Comparison of ENCODE assay signal across 8 cellular contexts in genomic region chr14:49972199-49972671, GRCh38.
DNase-seq lines count a peak whose midpoint lies in the region; ATAC-seq and TF ChIP-seq lines count a peak whose summit lies in the region.

No MANE protein-coding gene starts in this region.

- WGBS in upper lobe of left lung, 2 donors, result 2 to 8% methylated on average over 5 of the region's 5 CpGs

- H3K36me3 ChIP-seq in upper lobe of left lung, result no peaks in the 10 kb centered on the region

- peak overlapping the region; percentile 69 to 82 (median 77) for H3K27ac ChIP-seq in upper lobe of left lung

- no peak for TF ChIP-seq POLR2A in upper lobe of left lung (IDR thresholded peaks at IDR 0.05)

- peaks cover 73% of the 10 kb centered on the region for H3K4me1 Mint-ChIP-seq in activated naive CD8-positive, alpha-beta T cell treated with anti-CD3 and anti-CD28 coated beads, Interleukin-2, amount 50 U/mL, for 24 hours

- no peaks in the 10 kb centered on the region for H3K9me3 ChIP-seq in upper lobe of left lung

- peak; percentile 88 for DNase-seq in EL
- peak; percentile 17 for DNase-seq in NCI-H1694 (lab: John Stamatoyannopoulos, UW)
- DNase-seq in activated naive CD8-positive, alpha-beta T cell treated with anti-CD3 and anti-CD28 coated beads, Interleukin-2, amount 50 U/mL, for 24 hours, result no peak
- DNase-seq in left lobe of liver (ENCODE audit: low spot score), result no peak
- no peak for DNase-seq in upper lobe of left lung
- no peak for DNase-seq in activated CD4-positive, alpha-beta T cell treated with anti-CD3 and anti-CD28 coated beads, Interleukin-2, amount 50 U/mL, for 48 hours
- DNase-seq in NCI-H2227 treated with DMSO at 0.1 percent for 48 hours (lab: John Stamatoyannopoulos, UW), result no peak

- no peaks in the 10 kb centered on the region for H3K36me3 Mint-ChIP-seq in activated naive CD8-positive, alpha-beta T cell treated with anti-CD3 and anti-CD28 coated beads, Interleukin-2, amount 50 U/mL, for 24 hours (ENCODE audit: low read depth)

- ATAC-seq in activated naive CD8-positive, alpha-beta T cell treated with anti-CD3 and anti-CD28 coated beads, Interleukin-2, amount 50 U/mL, for 24 hours, result no peak
- ATAC-seq in left lobe of liver, result peak; percentile 21
- ATAC-seq in upper lobe of left lung (ENCODE audit: low FRiP score in 2 of 2), result peak in 1 of 2 donors; percentile 38
- ATAC-seq in GM19395 (IDR thresholded peaks at IDR 0.05; ENCODE audit: unreplicated experiment), result no peak

- no peaks in the 10 kb centered on the region for H3K27me3 Mint-ChIP-seq in activated naive CD8-positive, alpha-beta T cell treated with anti-CD3 and anti-CD28 coated beads, Interleukin-2, amount 50 U/mL, for 24 hours

- peak overlapping the region; percentile 93 for H3K27ac Mint-ChIP-seq in activated naive CD8-positive, alpha-beta T cell treated with anti-CD3 and anti-CD28 coated beads, Interleukin-2, amount 50 U/mL, for 24 hours

- no peak for TF ChIP-seq EP300 in upper lobe of left lung (IDR thresholded peaks at IDR 0.05)

- H3K4me3 Mint-ChIP-seq in activated naive CD8-positive, alpha-beta T cell treated with anti-CD3 and anti-CD28 coated beads, Interleukin-2, amount 50 U/mL, for 24 hours, result peak overlapping the region; percentile 82

- H3K4me1 ChIP-seq in upper lobe of left lung, result peaks cover 35 to 46% (median 39%) of the 10 kb centered on the region in 4 donors

- H3K9me3 Mint-ChIP-seq in activated naive CD8-positive, alpha-beta T cell treated with anti-CD3 and anti-CD28 coated beads, Interleukin-2, amount 50 U/mL, for 24 hours, result no peaks in the 10 kb centered on the region

- no peak for TF ChIP-seq CTCF in upper lobe of left lung (IDR thresholded peaks at IDR 0.05)

- peak overlapping the region in 1 of 4 donors; percentile 11 for H3K4me3 ChIP-seq in upper lobe of left lung

- H3K27me3 ChIP-seq in upper lobe of left lung, result no peaks in the 10 kb centered on the region

Comparison
In these comparisons a context has a peak if more than half of its experiments do, and no peak if none do; other contexts are left out.
1. DNase-seq: peak in EL (single experiment) and NCI-H1694 (single experiment); none in activated naive CD8-positive, alpha-beta T cell treated with anti-CD3 and anti-CD28 coated beads, Interleukin-2, amount 50 U/mL, for 24 hours (single experiment), left lobe of liver (single experiment), upper lobe of left lung (0 of 2), activated CD4-positive, alpha-beta T cell treated with anti-CD3 and anti-CD28 coated beads, Interleukin-2, amount 50 U/mL, for 48 hours (0 of 2) and NCI-H2227 treated with DMSO at 0.1 percent for 48 hours (single experiment).